Comparison of ENCODE assay signal across 27 cellular contexts in the genomic region with DNA sequence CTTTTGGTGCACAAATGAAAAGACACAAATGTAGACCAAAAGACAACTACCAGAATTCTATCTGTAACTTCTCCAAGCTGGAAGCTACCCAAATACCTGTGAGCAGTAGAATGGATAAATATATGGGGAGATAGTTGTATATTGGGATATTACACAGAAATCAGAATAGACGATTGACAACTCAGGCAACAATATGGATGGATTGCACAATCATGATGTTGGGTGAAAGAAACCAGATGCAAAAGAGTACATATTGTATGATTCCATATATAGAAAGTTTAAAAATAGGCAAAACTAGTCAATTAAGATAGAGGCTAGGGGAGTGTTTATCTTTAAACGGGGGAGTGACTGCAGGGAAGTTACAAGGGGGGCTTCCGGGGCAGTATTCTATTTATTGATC.
A peak's percentile ranks its signal among the peaks of the same experiment; 100 is the strongest.
DNase-seq lines count a peak whose midpoint lies in the region; ATAC-seq, FAIRE-seq and TF ChIP-seq lines count a peak whose summit lies in the region.
"Had no signal": no experiment of that assay in that cellular context is flagged by ENCODE, and none has a peak within 500 bp of the region (broad histone marks: within the 10 kb centered on the region; RNA-seq: fewer than 3 reads in every experiment).

No MANE protein-coding gene starts in this region.

- ATAC-seq in IMR-90 (ENCODE audit: low read depth) (no peak), K562 (no peak)
- ATAC-seq: GM12878 had no signal

- H2BK5ac ChIP-seq in IMR-90 (ENCODE audit: low read depth, low read length, poor library complexity, severe bottlenecking), result no peak overlapping the region

- H2AK9ac ChIP-seq in IMR-90 (replicated peaks; ENCODE audit: low read depth, low read length, poor library complexity), result no peak overlapping the region

- no peaks in the 10 kb centered on the region for H3K9me1 ChIP-seq in IMR-90 (ENCODE audit: insufficient read depth, low read length)
- H3K9me1 ChIP-seq in K562 (ENCODE audit: control insufficient read depth, insufficient read depth, low read length), result no peaks in the 10 kb centered on the region

- peaks cover 26% of the 10 kb centered on the region for H3K27me3 ChIP-seq in IMR-90 (ENCODE audit: control insufficient read depth, insufficient read depth, low read length)
- H3K27me3 ChIP-seq in K562 (ENCODE audit: control insufficient read depth in 2 of 2, insufficient read depth in 2 of 2, low read length in 2 of 2), result peaks cover 10 to 37% of the 10 kb centered on the region in 2 experiments; a peak in 4 of 5 replicates
- no peaks in the 10 kb centered on the region for H3K27me3 ChIP-seq in prostate gland (replicated peaks; ENCODE audit: insufficient read depth)
- H3K27me3 ChIP-seq: BE2C had no signal

- H3K4ac ChIP-seq in IMR-90 (ENCODE audit: low read depth, low read length), result no peak overlapping the region

- CTCF ChIA-PET in IMR-90 (lab: Yijun Ruan, JAX), result no interaction called here
- CTCF ChIA-PET in K562 (lab: Yijun Ruan, JAX; ENCODE audit: low intra/inter-chr PET ratio), result no interaction called here

- no peaks in the 10 kb centered on the region for H3K36me3 ChIP-seq in IMR-90 (ENCODE audit: control insufficient read depth, insufficient read depth, low read length)
- H3K36me3 ChIP-seq in K562 (ENCODE audit: control insufficient read depth, insufficient read depth, low read length), result no peaks in the 10 kb centered on the region
- no peaks in the 10 kb centered on the region for H3K36me3 ChIP-seq in prostate gland
- H3K36me3 ChIP-seq: BE2C, BLaER1 had no signal

- H3K27me3 Mint-ChIP-seq in neural crest cell (ENCODE audit: low read depth), result peaks cover under 1% of the 10 kb centered on the region
- peaks cover 13% of the 10 kb centered on the region for H3K27me3 Mint-ChIP-seq in type B pancreatic cell

- in situ Hi-C loops in IMR-90 (cut with MboI; ENCODE audit: low sequenced_read_pairs), result no loop called here
- in situ Hi-C loops in K562 (cut with MboI), result no loop called here

- no peak overlapping the region for H4K8ac ChIP-seq in IMR-90 (ENCODE audit: low read depth in 2 of 2, low read length in 2 of 2)

- no peak overlapping the region for H2BK20ac ChIP-seq in IMR-90 (ENCODE audit: low read depth, low read length)

- H3K9me3 ChIP-seq in IMR-90 (ENCODE audit: control insufficient read depth, insufficient read depth, low read length) (no peaks in the 10 kb centered on the region), K562 (replicated peaks; ENCODE audit: control insufficient read depth, insufficient read depth, low read depth, low read length) (no peaks in the 10 kb centered on the region; the same call in 1 of the 2 replicates), prostate gland (no peaks in the 10 kb centered on the region)
- H3K9me3 ChIP-seq: BE2C, BLaER1 had no signal

- intact Hi-C loops in IMR-90 (cut with micrococcal nuclease) (no loop called here), K562 (cut with micrococcal nuclease) (no loop called here), prostate gland (cut with DNase I) (no loop called here)

- no peak overlapping the region for H4K91ac ChIP-seq in IMR-90 (ENCODE audit: insufficient read depth, low read depth, low read length)

- no peak overlapping the region for H2BK15ac ChIP-seq in IMR-90 (ENCODE audit: low read depth, low read length)

- TF ChIP-seq RAD21 in IMR-90 (IDR thresholded peaks at IDR 0.05; ENCODE audit: low read length) (no peak), K562 (CRISPR knock-in tag; conservative IDR thresholded peaks at IDR 0.05 in 1 of 2, IDR thresholded peaks at IDR 0.05 in 1 of 2) (no peak)

- H3K36me3 Mint-ChIP-seq in neural crest cell (ENCODE audit: low read depth), result no peaks in the 10 kb centered on the region
- no peaks in the 10 kb centered on the region for H3K36me3 Mint-ChIP-seq in type B pancreatic cell
- H3K36me3 Mint-ChIP-seq: CD14-positive monocyte; CD4-positive, alpha-beta memory T cell; CD4-positive, CD25-positive, alpha-beta regulatory T cell; CD8-positive, alpha-beta memory T cell had no signal

- no peaks in the 10 kb centered on the region for H4K20me1 ChIP-seq in IMR-90 (ENCODE audit: insufficient read depth, low read length)
- 0 out of 2 replicates have a peak, but pooled peaks cover 4% of the 10 kb centered on the region for H4K20me1 ChIP-seq in K562 (replicated peaks; ENCODE audit: control insufficient read depth, insufficient read depth, low read length)
- H4K20me1 ChIP-seq: BLaER1 had no signal

- H3K9ac ChIP-seq in IMR-90 (ENCODE audit: low read depth, low read length) (no peak overlapping the region), K562 (ENCODE audit: insufficient read depth in 1 of 2, low read depth in 2 of 2, low read length in 2 of 2) (no peak overlapping the region)
- H3K9ac ChIP-seq: BLaER1 had no signal

- BruUV-seq in IMR-90 (replicated peaks; lab: Mats Ljungman, UMichigan) (no TSS peak), K562 (replicated peaks; lab: Mats Ljungman, UMichigan) (no TSS peak)

- no peaks in the 10 kb centered on the region for H3K79me2 ChIP-seq in K562 (ENCODE audit: control insufficient read depth, insufficient read depth, low read length)

- no peaks in the 10 kb centered on the region for H3K79me1 ChIP-seq in IMR-90 (ENCODE audit: low read depth in 1 of 2, low read length in 2 of 2)

- H2AK5ac ChIP-seq in IMR-90 (ENCODE audit: low read depth, low read length), result no peak overlapping the region

- H3K4me2 ChIP-seq in IMR-90 (ENCODE audit: low read depth, low read length), result no peak overlapping the region
- no peak overlapping the region for H3K4me2 ChIP-seq in K562 (ENCODE audit: insufficient read depth, low read length)
- H3K4me2 ChIP-seq: BLaER1 had no signal

- H3K4me3 Mint-ChIP-seq in neural crest cell, result peak overlapping the region; percentile 73
- H3K4me3 Mint-ChIP-seq in type B pancreatic cell, result peak overlapping the region; percentile 57
- H3K4me3 Mint-ChIP-seq: CD4-positive, alpha-beta memory T cell; CD4-positive, CD25-positive, alpha-beta regulatory T cell; CD8-positive, alpha-beta memory T cell had no signal

- TF ChIP-seq EP300 in K562 (IDR thresholded peaks at IDR 0.05; ENCODE audit: low read length), result no peak

- FAIRE-seq in K562 (lab: Jason Lieb, UNC), result no peak
- FAIRE-seq: A204.1, GM12892, GM18507 had no signal

- TF ChIP-seq POLR2A in IMR-90 (IDR thresholded peaks at IDR 0.05; ENCODE audit: low read depth, low read length), result no peak
- no peak for TF ChIP-seq POLR2A in K562 (conservative IDR thresholded peaks at IDR 0.05)
- TF ChIP-seq POLR2A in prostate gland (IDR thresholded peaks at IDR 0.05), result no peak

- H3K4me1 ChIP-seq in IMR-90 (ENCODE audit: control insufficient read depth, insufficient read depth, low read length) (0 out of 2 replicates have a peak, but pooled peaks cover 2% of the 10 kb centered on the region), K562 (replicated peaks in 1 of 2; ENCODE audit: control insufficient read depth in 2 of 2, insufficient read depth in 2 of 2, low read length in 2 of 2) (peaks cover 3 to 10% of the 10 kb centered on the region in 2 experiments; a peak in 4 of 5 replicates), prostate gland (replicated peaks) (peaks cover 6% of the 10 kb centered on the region)
- H3K4me1 ChIP-seq: BE2C had no signal

- DNase-seq in IMR-90 (no peak), K562 (ENCODE audit: extremely low read depth in 1 of 4, low spot score in 3 of 4) (no peak), neural crest cell (ENCODE audit: low read depth, low spot score) (no peak), type B pancreatic cell (ENCODE audit: extremely low spot score, unreplicated experiment) (no peak), NCI-H1105 treated with DMSO at 0.1 percent for 48 hours (lab: John Stamatoyannopoulos, UW) (no peak), NCI-H2196 (lab: John Stamatoyannopoulos, UW; ENCODE audit: unreplicated experiment) (no peak), prostate gland (ENCODE audit: low spot score) (no peak)
- DNase-seq: 8988T; ACHN; BE2C; CD4-positive, alpha-beta memory T cell; CD4-positive, CD25-positive, alpha-beta regulatory T cell; CD8-positive, alpha-beta memory T cell; COR-L47; DMS 273 treated with DMSO at 0.1 percent for 48 hours; DMS153; DMS53; DMS79; DND-41; EL; GDM1 had no signal

- no peak overlapping the region for H2BK120ac ChIP-seq in IMR-90 (ENCODE audit: low read depth, low read length)

- no peak overlapping the region for H3K14ac ChIP-seq in IMR-90 (replicated peaks; ENCODE audit: low read depth, low read length)

- H4K5ac ChIP-seq in IMR-90 (ENCODE audit: low read depth, low read length), result no peak overlapping the region

- POLR2A ChIA-PET in IMR-90 (lab: Charles Lee; ENCODE audit: unreplicated experiment) (no interaction called here), K562 (lab: Yijun Ruan, JAX) (interaction anchor here (0.9 kb wide), 1 partner anchor 143 kb away, joined by 3 read pairs; no protein-coding TSS in a partner anchor)

- H3K27ac Mint-ChIP-seq in neural crest cell (ENCODE audit: unreplicated experiment) (no peak overlapping the region), type B pancreatic cell (no peak overlapping the region)
- H3K27ac Mint-ChIP-seq: CD14-positive monocyte; CD4-positive, alpha-beta memory T cell; CD4-positive, CD25-positive, alpha-beta regulatory T cell; CD8-positive, alpha-beta memory T cell had no signal

- WGBS in IMR-90 (ENCODE audit: extremely low coverage in 2 of 2, insufficient read length in 1 of 2), 2 experiments, result 60% methylated on average over 1 of the region's 3 CpGs; no CpG with 5 or more reads in 1 of the 2 experiments
- WGBS in K562 (ENCODE audit: insufficient coverage, low coverage, missing lambda C conversion rate), result 2% methylated on average over 3 of the region's 3 CpGs
- WGBS in prostate gland, result 76% methylated on average over 3 of the region's 3 CpGs

- dilution Hi-C loops in IMR-90 (cut with HindIII; ENCODE audit: low sequenced_read_pairs, unreplicated experiment), result no loop called here

- H2AFZ ChIP-seq in IMR-90 (replicated peaks; ENCODE audit: low read length, poor library complexity) (no peak overlapping the region), K562 (ENCODE audit: low read depth, low read length) (no peak overlapping the region)

- H3K4me3 ChIP-seq in IMR-90 (ENCODE audit: insufficient read depth, low read depth, low read length), result no peak overlapping the region
- no peak overlapping the region for H3K4me3 ChIP-seq in K562
- H3K4me3 ChIP-seq in prostate gland, result no peak overlapping the region
- H3K4me3 ChIP-seq: BLaER1, GM12878 had no signal

- H3K18ac ChIP-seq in IMR-90 (ENCODE audit: low read depth, low read length), result no peak overlapping the region

- H3K27ac ChIP-seq in IMR-90 (ENCODE audit: insufficient read depth, low read length), result no peak overlapping the region
- no peak overlapping the region for H3K27ac ChIP-seq in K562 (ENCODE audit: extremely low read depth, low read depth, low read length)
- H3K27ac ChIP-seq in prostate gland, result no peak overlapping the region
- H3K27ac ChIP-seq: BLaER1 had no signal

- no peak overlapping the region for H3K56ac ChIP-seq in IMR-90 (ENCODE audit: extremely low read depth, insufficient read depth, low read length)

- H3K23ac ChIP-seq in IMR-90 (ENCODE audit: low read depth, low read length), result no peak overlapping the region

- TF ChIP-seq CTCF in IMR-90 (conservative IDR thresholded peaks at IDR 0.05; ENCODE audit: low read depth, low read length) (no peak), K562 (IDR thresholded peaks at IDR 0.05 in 2 of 3, conservative IDR thresholded peaks at IDR 0.05 in 1 of 3; ENCODE audit: insufficient read depth in 2 of 3, low read depth in 1 of 3, low read length in 3 of 3) (no peak), neural crest cell (conservative IDR thresholded peaks at IDR 0.05) (no peak), type B pancreatic cell (conservative IDR thresholded peaks at IDR 0.05) (no peak), prostate gland (IDR thresholded peaks at IDR 0.05) (no peak)

- H3K4me1 Mint-ChIP-seq in neural crest cell (peaks cover 72% of the 10 kb centered on the region), type B pancreatic cell (ENCODE audit: unreplicated experiment) (peaks cover 29% of the 10 kb centered on the region)
- H3K4me1 Mint-ChIP-seq: CD14-positive monocyte had no signal

- H3K9me3 Mint-ChIP-seq in neural crest cell (peaks cover 2% of the 10 kb centered on the region), type B pancreatic cell (peaks cover 5% of the 10 kb centered on the region)
- H3K9me3 Mint-ChIP-seq: CD4-positive, CD25-positive, alpha-beta regulatory T cell; CD8-positive, alpha-beta memory T cell had no signal
